ENCODE assay signal across 9 cellular contexts in genomic region chr5:77645158-77645994, GRCh38. TPM values are rescaled to one million over a fixed set of nuclear protein-coding genes. Genes with fewer than 3 reads are reported as not detected.
DNase-seq lines count a peak whose midpoint lies in the region; ATAC-seq, FAIRE-seq and TF ChIP-seq lines count a peak whose summit lies in the region.
"Had no signal": no experiment of that assay in that cellular context is flagged by ENCODE, and none has a peak within 500 bp of the region (broad histone marks: within the 10 kb centered on the region; RNA-seq: fewer than 3 reads in every experiment).

No MANE protein-coding gene starts in this region.

- H3K9me3 ChIP-seq in A549: no peaks in the 10 kb centered on the region
- peaks cover 3% of the 10 kb centered on the region; the same call in 1 of the 2 replicates for H3K9me3 ChIP-seq in iPS-20b (ENCODE audit: insufficient read depth, low read depth, low read length)

- H3K27ac ChIP-seq in A549 (peak overlapping the region; percentile 57 to 82; a peak in 5 of 6 replicates), iPS-20b (ENCODE audit: low read length) (no peak overlapping the region)

- POLR2A ChIA-PET in A549 (lab: Yijun Ruan, JAX): interaction anchor here (2.2 kb wide), 1 partner anchor 15 kb away, joined by 7 read pairs; no protein-coding TSS in a partner anchor

- H3K27me3 ChIP-seq in iPS-20b (ENCODE audit: insufficient read depth, low read length): peaks cover 100% of the 10 kb centered on the region

- WGBS in A549 (ENCODE audit: missing lambda C conversion rate): 8% methylated on average over 31 of the region's 80 CpGs

- H3K4me1 Mint-ChIP-seq in activated naive CD4-positive, alpha-beta T cell treated with anti-CD3 and anti-CD28 coated beads, Interleukin-2, amount 10 ng/mL, durations not matched to agents 7 days and 5 days: peaks cover 14% of the 10 kb centered on the region
- H3K4me1 Mint-ChIP-seq in stimulated activated effector memory CD8-positive, alpha-beta T cell treated with anti-CD3 and anti-CD28 coated beads, Interleukin-12 subunit alpha, Interleukin-12 subunit beta, amount 100 ng/mL, for 72 hours: peaks cover 16% of the 10 kb centered on the region

- TF ChIP-seq POLR2A in A549 (IDR thresholded peaks at IDR 0.05; ENCODE audit: low read length) (no peak), NB4 (IDR thresholded peaks at IDR 0.05; ENCODE audit: extremely low read depth, insufficient read length) (no peak)

- no peak overlapping the region for H3K9ac ChIP-seq in iPS-20b (ENCODE audit: low read depth, low read length)

- H3K4me3 ChIP-seq in A549 (peak overlapping the region; percentile 63), GM12864 (ENCODE audit: low read depth, low read length) (peak overlapping the region; percentile 39), NB4 (ENCODE audit: low read depth, low read length) (peak overlapping the region; percentile 51), iPS-20b (ENCODE audit: low read length) (peak overlapping the region; percentile 55)

- FAIRE-seq in A549 (lab: Jason Lieb, UNC): no peak

- DNase-seq in A549 (ENCODE audit: low read depth in 1 of 2, low spot score in 1 of 2) (peak; percentile 34 to 86), GM12864 (ENCODE audit: low read depth) (no peak), NB4 (ENCODE audit: low read depth) (peak; percentile 68), NCI-H1092 treated with DMSO at 0.1 percent for 48 hours (lab: John Stamatoyannopoulos, UW) (no peak), amniotic stem cell (lab: John Stamatoyannopoulos, UW) (no peak)
- DNase-seq in activated naive CD4-positive, alpha-beta T cell treated with anti-CD3 and anti-CD28 coated beads, Interleukin-2, amount 10 ng/mL, durations not matched to agents 7 days and 5 days: peak; percentile 41
- peak; percentile 42 to 73 for DNase-seq in stimulated activated effector memory CD8-positive, alpha-beta T cell treated with anti-CD3 and anti-CD28 coated beads, Interleukin-12 subunit alpha, Interleukin-12 subunit beta, amount 100 ng/mL, for 72 hours (ENCODE audit: low spot score in 2 of 2)

- TF ChIP-seq RAD21 in A549 (conservative IDR thresholded peaks at IDR 0.05 in 1 of 2, IDR thresholded peaks at IDR 0.05 in 1 of 2): peak in 1 of 2 experiments; percentile 68; a peak in 3 of 5 replicates

- H3K9me3 Mint-ChIP-seq in activated naive CD4-positive, alpha-beta T cell treated with anti-CD3 and anti-CD28 coated beads, Interleukin-2, amount 10 ng/mL, durations not matched to agents 7 days and 5 days: no peaks in the 10 kb centered on the region
- H3K9me3 Mint-ChIP-seq in stimulated activated effector memory CD8-positive, alpha-beta T cell treated with anti-CD3 and anti-CD28 coated beads, Interleukin-12 subunit alpha, Interleukin-12 subunit beta, amount 100 ng/mL, for 72 hours: no peaks in the 10 kb centered on the region

- H3K36me3 ChIP-seq in iPS-20b (ENCODE audit: insufficient read depth, low read depth, low read length): no peaks in the 10 kb centered on the region

- peak overlapping the region; percentile 99 for H3K4me2 ChIP-seq in A549

- no peak for TF ChIP-seq EP300 in A549 (IDR thresholded peaks at IDR 0.05)

- H3K4me1 ChIP-seq in A549: no peaks in the 10 kb centered on the region
- no peaks in the 10 kb centered on the region for H3K4me1 ChIP-seq in iPS-20b (ENCODE audit: insufficient read depth, low read length)

- peak; percentile 96 to 97 for ATAC-seq in A549
- ATAC-seq in stimulated activated effector memory CD8-positive, alpha-beta T cell treated with anti-CD3 and anti-CD28 coated beads, Interleukin-12 subunit alpha, Interleukin-12 subunit beta, amount 100 ng/mL, for 72 hours: peak; percentile 86

- TF ChIP-seq CTCF in A549 (IDR thresholded peaks at IDR 0.05) (peak; percentile 92), GM12864 (IDR thresholded peaks at IDR 0.05; ENCODE audit: low read depth, low read length, missing control alignments) (peak; percentile 59), NB4 (IDR thresholded peaks at IDR 0.05; ENCODE audit: low read depth, low read length) (peak; percentile 25)

- peak overlapping the region; percentile 14 for H3K4me3 Mint-ChIP-seq in activated naive CD4-positive, alpha-beta T cell treated with anti-CD3 and anti-CD28 coated beads, Interleukin-2, amount 10 ng/mL, durations not matched to agents 7 days and 5 days
- peak overlapping the region; percentile 59 for H3K4me3 Mint-ChIP-seq in stimulated activated effector memory CD8-positive, alpha-beta T cell treated with anti-CD3 and anti-CD28 coated beads, Interleukin-12 subunit alpha, Interleukin-12 subunit beta, amount 100 ng/mL, for 72 hours

- H3K36me3 Mint-ChIP-seq in activated naive CD4-positive, alpha-beta T cell treated with anti-CD3 and anti-CD28 coated beads, Interleukin-2, amount 10 ng/mL, durations not matched to agents 7 days and 5 days: peaks cover 3% of the 10 kb centered on the region
- peaks cover 15% of the 10 kb centered on the region for H3K36me3 Mint-ChIP-seq in stimulated activated effector memory CD8-positive, alpha-beta T cell treated with anti-CD3 and anti-CD28 coated beads, Interleukin-12 subunit alpha, Interleukin-12 subunit beta, amount 100 ng/mL, for 72 hours

- H3K27ac Mint-ChIP-seq in activated naive CD4-positive, alpha-beta T cell treated with anti-CD3 and anti-CD28 coated beads, Interleukin-2, amount 10 ng/mL, durations not matched to agents 7 days and 5 days: peak overlapping the region; percentile 78
- H3K27ac Mint-ChIP-seq in stimulated activated effector memory CD8-positive, alpha-beta T cell treated with anti-CD3 and anti-CD28 coated beads, Interleukin-12 subunit alpha, Interleukin-12 subunit beta, amount 100 ng/mL, for 72 hours: no peak overlapping the region

- peaks cover 92% of the 10 kb centered on the region for H3K27me3 Mint-ChIP-seq in activated naive CD4-positive, alpha-beta T cell treated with anti-CD3 and anti-CD28 coated beads, Interleukin-2, amount 10 ng/mL, durations not matched to agents 7 days and 5 days

- CTCF ChIA-PET in A549 (lab: Yijun Ruan, JAX): interaction anchor here (0.6 to 2.7 kb wide), 11 partner anchors 9 to 365 kb away, joined by 3 to 13 read pairs (median 3); no protein-coding TSS in a partner anchor
- CTCF ChIA-PET in activated naive CD4-positive, alpha-beta T cell treated with anti-CD3 and anti-CD28 coated beads, Interleukin-2, amount 10 ng/mL, durations not matched to agents 7 days and 5 days (lab: Charles Lee): interaction anchor here (1.0 kb wide), 1 partner anchor 310 kb away, joined by 3 read pairs; no protein-coding TSS in a partner anchor

TF ChIP-seq in A549, 52 proteins besides CTCF, POLR2A, EP300 and RAD21:
- TF ChIP-seq MAX (IDR thresholded peaks at IDR 0.05) (peak; percentile 39), MYC (IDR thresholded peaks at IDR 0.05; ENCODE audit: borderline replicate concordance, low read length) (no peak), JUN (IDR thresholded peaks at IDR 0.05) (peak in 1 of 2 experiments; percentile 50; a peak in 1 of 5 replicates), SMC3 (IDR thresholded peaks at IDR 0.05) (peak; percentile 84)

RNA-seq across cellular contexts. Expression of gene OTP, which starts 6.9 kb away (rescaled TPM):
- polyA plus RNA-seq in A549 (2011; rRNA removed): 0.01 TPM in 1 of 2 replicates, not detected in the other
- polyA plus RNA-seq in A549 (2012; cell fraction: cytosol; rRNA removed): 0.04 TPM in 2 replicates
- 0.02 TPM in 2 replicates for polyA plus RNA-seq in A549 (2012; cell fraction: nucleus; rRNA removed)
- 0.03 to 0.04 TPM (median 0.04 TPM) in 3 replicates for polyA plus RNA-seq in A549 (2017; fragmentation: RNase III; extraction: RNeasy Plus Mini Kit Qiagen cat#74134 plus additional on column Dnase treatment)
- not detected in 2 replicates for polyA minus RNA-seq in A549 (2011; rRNA and poly(A)+ RNA removed)
- polyA plus RNA-seq: esophagus had no signal

Comparison
In these comparisons a context has a peak if more than half of its experiments do, and no peak if none do; other contexts are left out.
1. DNase-seq: peak in A549 (2 of 2), NB4 (single experiment), activated naive CD4-positive, alpha-beta T cell treated with anti-CD3 and anti-CD28 coated beads, Interleukin-2, amount 10 ng/mL, durations not matched to agents 7 days and 5 days (single experiment) and stimulated activated effector memory CD8-positive, alpha-beta T cell treated with anti-CD3 and anti-CD28 coated beads, Interleukin-12 subunit alpha, Interleukin-12 subunit beta, amount 100 ng/mL, for 72 hours (2 of 2); none in GM12864 (single experiment), NCI-H1092 treated with DMSO at 0.1 percent for 48 hours (single experiment) and amniotic stem cell (single experiment).
2. CTCF ChIP-seq: peak in every context shown above with its lines; median percentile 92 in A549; 59 in GM12864; 25 in NB4.
3. Peak in every context shown above with its lines, with median percentiles within 50 percentile points of each other: H3K4me3 ChIP-seq.